Comparison of ENCODE assay signal across 28 cellular contexts in the genomic region with DNA sequence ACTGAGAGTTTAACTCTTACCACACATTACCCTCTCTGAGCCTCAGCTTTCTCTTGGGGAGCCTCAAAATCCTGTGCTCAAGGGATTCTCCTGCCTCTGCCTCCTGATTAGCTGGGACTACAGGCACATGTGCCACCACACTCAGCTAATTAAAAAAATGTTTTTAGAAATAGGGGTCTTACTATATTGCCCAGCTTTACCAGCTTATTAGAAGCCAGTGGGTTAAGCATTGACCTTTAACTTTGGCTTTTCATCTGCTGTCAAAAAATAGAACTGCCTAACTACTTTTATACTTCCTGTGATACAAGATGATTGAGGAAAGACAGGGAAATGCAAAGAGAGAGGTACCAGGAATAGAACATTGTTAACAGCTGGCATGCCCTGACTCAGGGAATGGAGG. TPM values are rescaled to one million over a fixed set of nuclear protein-coding genes. Genes with fewer than 3 reads are reported as not detected.
"Had no signal": no experiment of that assay in that cellular context is flagged by ENCODE, and none has a peak within 500 bp of the region (broad histone marks: within the 10 kb centered on the region; RNA-seq: fewer than 3 reads in every experiment).

No MANE protein-coding gene starts in this region.

- H3K27ac ChIP-seq: coronary artery, esophagus muscularis mucosa, foreskin keratinocyte, gastroesophageal sphincter, heart left ventricle, hepatocyte, neural progenitor cell, parathyroid adenoma, prostate gland, right atrium auricular region, sigmoid colon, skin epidermis, spleen, stomach, thyroid gland, vagina had no signal

- H3K9ac ChIP-seq: neural progenitor cell, parathyroid adenoma had no signal

- FAIRE-seq: endothelial cell of umbilical vein, kidney had no signal

- H3K4me2 ChIP-seq: hepatocyte, neural progenitor cell had no signal

- H3K79me2 ChIP-seq: parathyroid adenoma had no signal

- H3K27me3 ChIP-seq: esophagus muscularis mucosa, foreskin keratinocyte, gastroesophageal sphincter, heart left ventricle, hepatocyte, neural progenitor cell, right atrium auricular region, sigmoid colon, spleen, stomach, thyroid gland, vagina had no signal

- ATAC-seq: foreskin keratinocyte; gastroesophageal sphincter; heart left ventricle; left lobe of liver; naive thymus-derived CD4-positive, alpha-beta T cell had no signal

- H3K4me1 ChIP-seq: parathyroid adenoma, prostate gland had no signal

- H3K9me3 ChIP-seq: esophagus muscularis mucosa, gastroesophageal sphincter, heart left ventricle, prostate gland, right atrium auricular region, sigmoid colon, spleen, stomach, thyroid gland, vagina had no signal

- DNase-seq: dermis blood vessel endothelial cell; effector memory CD4-positive, alpha-beta T cell; foreskin keratinocyte; heart left ventricle; kidney; mesenchymal stem cell; naive thymus-derived CD4-positive, alpha-beta T cell; sigmoid colon; spleen; stimulated activated CD4-positive, alpha-beta T cell treated with anti-CD3 and anti-CD28 coated beads, Interleukin-4, amount 100 ng/mL, for 1 hour; stimulated activated CD8-positive, alpha-beta memory T cell treated with anti-CD3 and anti-CD28 coated beads, Interleukin-4, amount 100 ng/mL, for 48 hours; stimulated activated naive CD4-positive, alpha-beta T cell treated with Interleukin-2 at 50 U/mL for 16 hours; stomach; thyroid gland; trophoblast cell had no signal

- H3K4me3 ChIP-seq: coronary artery, esophagus muscularis mucosa, gastroesophageal sphincter, heart left ventricle, hepatocyte, lung, neural progenitor cell, prostate gland, right atrium auricular region, sigmoid colon, skin epidermis, spleen, stomach, thyroid gland, vagina had no signal

- H3K36me3 ChIP-seq: esophagus muscularis mucosa, gastroesophageal sphincter, heart left ventricle, neural progenitor cell, prostate gland, right atrium auricular region, sigmoid colon, spleen, stomach, thyroid gland, vagina had no signal

- H2AFZ ChIP-seq: hepatocyte, neural progenitor cell, parathyroid adenoma had no signal

RNA-seq across cellular contexts. Expression of gene MYO1E, which starts 27.3 kb away (rescaled TPM):
- polyA plus RNA-seq: naive thymus-derived CD4-positive, alpha-beta T cell had no signal
